ENCODE assay signal across 1 cellular context in genomic region chr20:31822421-31823330, GRCh38.
TF ChIP-seq lines count a peak whose summit lies in the region.

No MANE protein-coding gene starts in this region.

TF ChIP-seq in H1, 55 proteins besides CTCF, POLR2A, EP300 and RAD21 (continued from another document):
- peak in 1 of 2 experiments; percentile 59; a peak in 1 of 4 replicates for TF ChIP-seq SIN3A (conservative IDR thresholded peaks at IDR 0.05 in 1 of 2, IDR thresholded peaks at IDR 0.05 in 1 of 2; ENCODE audit: low read depth in 1 of 2, low read length in 2 of 2)
- 0 out of 2 replicates have a peak, but pooled peaks have one; percentile 26 for TF ChIP-seq RFX5 (IDR thresholded peaks at IDR 0.05; ENCODE audit: borderline replicate concordance, low read depth, low read length)
- peak; percentile 17 for TF ChIP-seq NANOG (IDR thresholded peaks at IDR 0.05; ENCODE audit: insufficient read depth, low read depth, low read length, poor library complexity, severe bottlenecking)
- peak; percentile 42; the same call in 1 of the 2 replicates for TF ChIP-seq GABPA (IDR thresholded peaks at IDR 0.05; ENCODE audit: borderline replicate concordance, insufficient read depth, low read length)
- 0 out of 2 replicates have a peak, but pooled peaks have one; percentile 33 for TF ChIP-seq USF2 (IDR thresholded peaks at IDR 0.05; ENCODE audit: low read length)
- 0 out of 2 replicates have a peak, but pooled peaks have one; percentile 16 for TF ChIP-seq SP1 (IDR thresholded peaks at IDR 0.05; ENCODE audit: low read depth, low read length)
- TF ChIP-seq KDM1A (IDR thresholded peaks at IDR 0.05; ENCODE audit: borderline replicate concordance, low read length): peak; percentile 75; the same call in 1 of the 2 replicates
- TF ChIP-seq RBBP5 (IDR thresholded peaks at IDR 0.05; ENCODE audit: borderline replicate concordance, low read depth, low read length): no peak
- TF ChIP-seq TBP (IDR thresholded peaks at IDR 0.05; ENCODE audit: low read depth, low read length): peak; percentile 65; the same call in 1 of the 2 replicates
- TF ChIP-seq TEAD4 (IDR thresholded peaks at IDR 0.05; ENCODE audit: low read depth, low read length): no peak; the same call in 1 of the 2 replicates
- TF ChIP-seq MAX (IDR thresholded peaks at IDR 0.05): peak; percentile 34; the same call in 1 of the 2 replicates
- peak; percentile 63; the same call in 1 of the 2 replicates for TF ChIP-seq GTF2F1 (IDR thresholded peaks at IDR 0.05; ENCODE audit: borderline replicate concordance, low read depth, low read length)
- 0 out of 2 replicates have a peak, but pooled peaks have one; percentile 40 for TF ChIP-seq CEBPB (IDR thresholded peaks at IDR 0.05; ENCODE audit: low read depth, low read length)
- TF ChIP-seq TAF7 (optimal IDR thresholded peaks at IDR 0.05; ENCODE audit: borderline replicate concordance, low read depth, low read length): peak; percentile 59
- TF ChIP-seq CBX5 (IDR thresholded peaks at IDR 0.05; ENCODE audit: low read depth, low read length): no peak
- TF ChIP-seq SIRT6 (IDR thresholded peaks at IDR 0.05; ENCODE audit: low read length): no peak
- TF ChIP-seq E2F6 (IDR thresholded peaks at IDR 0.05): 0 out of 2 replicates have a peak, but pooled peaks have one; percentile 18
- TF ChIP-seq JUND (IDR thresholded peaks at IDR 0.05; ENCODE audit: low read length): peak; percentile 52; the same call in 1 of the 2 replicates
TF ChIP-seq in H1: peak in this region for 15.
